In genomic region chr16:30457743-30458560, GRCh38 we compare ENCODE assay signal across 19 cellular contexts. TPM values are rescaled to one million over a fixed set of nuclear protein-coding genes. Genes with fewer than 3 reads are reported as not detected.
A peak's percentile ranks its signal among the peaks of the same experiment; 100 is the strongest.
DNase-seq lines count a peak whose midpoint lies in the region; ATAC-seq and TF ChIP-seq lines count a peak whose summit lies in the region.
"Had no signal": no experiment of that assay in that cellular context is flagged by ENCODE, and none has a peak within 500 bp of the region (broad histone marks: within the 10 kb centered on the region; RNA-seq: fewer than 3 reads in every experiment).

No MANE protein-coding gene starts in this region.

- H3K9me3 Mint-ChIP-seq in T-helper 1 cell treated with Interleukin-12 subunit alpha and Interleukin-12 subunit beta and Interleukin-4 antibody, amounts not matched to agents 30 μg/mL and 1 μg/mL, for 36 hours, result no peaks in the 10 kb centered on the region
- H3K9me3 Mint-ChIP-seq in activated B cell treated with CpG ODN at 0.5 μM for 24 hours (no peaks in the 10 kb centered on the region), naive B cell (no peaks in the 10 kb centered on the region), H9 (no peaks in the 10 kb centered on the region)
- H3K9me3 Mint-ChIP-seq: neural crest cell, type B pancreatic cell had no signal

- H3K27me3 ChIP-seq in brain microvascular endothelial cell (replicated peaks) (no peaks in the 10 kb centered on the region), H9 (ENCODE audit: insufficient read depth, low read length) (no peaks in the 10 kb centered on the region)
- H3K27me3 ChIP-seq: MG63, right atrium auricular region had no signal

- no CpG with 5 or more reads among the region's 16 CpGs for WGBS in H9 (ENCODE audit: extremely low coverage, insufficient read length, low lambda C conversion rate)

- H3K4me1 ChIP-seq in H9 (ENCODE audit: insufficient read depth, low read length), result no peaks in the 10 kb centered on the region
- H3K4me1 ChIP-seq: right atrium auricular region had no signal

- ATAC-seq in activated B cell treated with CpG ODN at 0.5 μM for 24 hours (ENCODE audit: low read depth), result no peak
- ATAC-seq in naive B cell (ENCODE audit: low read depth in 2 of 2), result no peak

- peaks cover 5% of the 10 kb centered on the region for H3K36me3 Mint-ChIP-seq in T-helper 1 cell treated with Interleukin-12 subunit alpha and Interleukin-12 subunit beta and Interleukin-4 antibody, amounts not matched to agents 30 μg/mL and 1 μg/mL, for 36 hours (ENCODE audit: low read depth)
- H3K36me3 Mint-ChIP-seq in activated B cell treated with CpG ODN at 0.5 μM for 24 hours (ENCODE audit: low read depth) (no peaks in the 10 kb centered on the region), naive B cell (no peaks in the 10 kb centered on the region), H9 (ENCODE audit: insufficient read depth in 1 of 3, low read depth in 3 of 3) (no peaks in the 10 kb centered on the region)
- H3K36me3 Mint-ChIP-seq: type B pancreatic cell had no signal

- H3K56ac ChIP-seq in H9 (ENCODE audit: insufficient read length, low read depth, low read length), result no peak overlapping the region

- no peak overlapping the region for H3T11ph ChIP-seq in H9 (ENCODE audit: low read length)

- CTCF ChIA-PET in activated B cell treated with CpG ODN at 0.5 μM for 24 hours (lab: Charles Lee), result interaction anchor here (1.2 to 2.6 kb wide), 8 partner anchors 8 to 77 kb away, joined by 3 to 15 read pairs (median 8); partner anchors contain the start of genes DCTPP1, ITGAL, SEPHS2 and ZNF747

- H3K4ac ChIP-seq in H9 (ENCODE audit: low read depth, low read length), result no peak overlapping the region

- H3K27ac ChIP-seq in brain microvascular endothelial cell (no peak overlapping the region), H9 (ENCODE audit: insufficient read length, low read depth, low read length) (no peak overlapping the region)
- H3K27ac ChIP-seq: right atrium auricular region had no signal

- H3K79me1 ChIP-seq in H9 (ENCODE audit: insufficient read depth, low read depth, low read length, poor library complexity, severe bottlenecking), result no peaks in the 10 kb centered on the region

- no peak overlapping the region for H3K23ac ChIP-seq in H9 (ENCODE audit: insufficient read length, low read depth, low read length)

- TF ChIP-seq CTCF in GM12865 (IDR thresholded peaks at IDR 0.05; ENCODE audit: insufficient read depth, low read depth, low read length, missing control alignments) (no peak), activated B cell treated with CpG ODN at 0.5 μM for 24 hours (IDR thresholded peaks at IDR 0.05) (no peak), brain microvascular endothelial cell (IDR thresholded peaks at IDR 0.05; ENCODE audit: low read depth, low read length, missing control alignments) (no peak), H9 (conservative IDR thresholded peaks at IDR 0.05) (no peak)

- intact Hi-C loops in activated B cell treated with CpG ODN at 0.5 μM for 24 hours (cut with micrococcal nuclease), result loop anchor here (1.0 to 5.0 kb wide), 2 partner anchors 14 to 234 kb away; partner anchors contain the start of gene ITGAL

- H4K91ac ChIP-seq in H9 (ENCODE audit: insufficient read length, low read depth, low read length), result no peak overlapping the region

- no peak overlapping the region for H4K8ac ChIP-seq in H9 (replicated peaks; ENCODE audit: insufficient read length, low read depth, low read length)

- H3K14ac ChIP-seq in H9 (ENCODE audit: insufficient read depth, low read length), result no peak overlapping the region

- H2BK20ac ChIP-seq in H9 (ENCODE audit: low read depth, low read length, poor library complexity, severe bottlenecking), result no peak overlapping the region

- H3K4me1 Mint-ChIP-seq in T-helper 1 cell treated with Interleukin-12 subunit alpha and Interleukin-12 subunit beta and Interleukin-4 antibody, amounts not matched to agents 30 μg/mL and 1 μg/mL, for 36 hours (ENCODE audit: low read depth), result peaks cover 59% of the 10 kb centered on the region
- H3K4me1 Mint-ChIP-seq in activated B cell treated with CpG ODN at 0.5 μM for 24 hours (peaks cover 69% of the 10 kb centered on the region), naive B cell (peaks cover 8 to 49% (median 37%) of the 10 kb centered on the region in 3 donors), H9 (peaks cover 0 to 6% of the 10 kb centered on the region in 2 experiments; a peak in 1 of 4 replicates)
- H3K4me1 Mint-ChIP-seq: neural crest cell had no signal

- H4K5ac ChIP-seq in H9 (ENCODE audit: insufficient read length, low read depth, low read length), result no peak overlapping the region

- peak overlapping the region; percentile 66 for H3K4me3 Mint-ChIP-seq in T-helper 1 cell treated with Interleukin-12 subunit alpha and Interleukin-12 subunit beta and Interleukin-4 antibody, amounts not matched to agents 30 μg/mL and 1 μg/mL, for 36 hours
- H3K4me3 Mint-ChIP-seq in activated B cell treated with CpG ODN at 0.5 μM for 24 hours (peak overlapping the region; percentile 66), naive B cell (peak overlapping the region in 4 of 8 donors; percentile 6 to 72 (median 53)), H9 (no peak overlapping the region)
- H3K4me3 Mint-ChIP-seq: neural crest cell, type B pancreatic cell had no signal

- H2BK12ac ChIP-seq in H9 (ENCODE audit: insufficient read length, low read depth, low read length), result no peak overlapping the region

- no peak overlapping the region for H2BK120ac ChIP-seq in H9 (ENCODE audit: low read depth, low read length, poor library complexity, severe bottlenecking)

- H2BK15ac ChIP-seq in H9 (ENCODE audit: low read depth, low read length), result no peak overlapping the region

- no peaks in the 10 kb centered on the region for H3K36me3 ChIP-seq in brain microvascular endothelial cell (replicated peaks)
- H3K36me3 ChIP-seq: MG63, right atrium auricular region had no signal

- in situ Hi-C loops in brain microvascular endothelial cell (cut with HindIII; ENCODE audit: low pct_ligation_motif_present, low sequenced_read_pairs), result no loop called here

- DNase-seq in T-helper 1 cell (no peak), GM12865 (ENCODE audit: low read depth) (peak; percentile 45), activated B cell treated with CpG ODN at 0.5 μM for 24 hours (no peak), naive B cell (no peak), occipital lobe (lab: John Stamatoyannopoulos, UW) (no peak), brain microvascular endothelial cell (no peak), H9 (no peak)
- DNase-seq: 8988T, cortex of kidney, EL, NCI-H526 had no signal

- no peak overlapping the region for H3K9ac ChIP-seq in H9 (ENCODE audit: extremely low read depth, insufficient read length, low read length)

- H3K23me2 ChIP-seq in H9 (ENCODE audit: insufficient read length, low read depth, low read length, poor library complexity, severe bottlenecking), result peaks cover 2% of the 10 kb centered on the region

- H3K27me3 Mint-ChIP-seq in T-helper 1 cell treated with Interleukin-12 subunit alpha and Interleukin-12 subunit beta and Interleukin-4 antibody, amounts not matched to agents 30 μg/mL and 1 μg/mL, for 36 hours (ENCODE audit: low read depth), result no peaks in the 10 kb centered on the region
- H3K27me3 Mint-ChIP-seq in activated B cell treated with CpG ODN at 0.5 μM for 24 hours (no peaks in the 10 kb centered on the region), naive B cell (no peaks in the 10 kb centered on the region), H9 (ENCODE audit: low read depth) (peaks cover 6% of the 10 kb centered on the region)
- H3K27me3 Mint-ChIP-seq: type B pancreatic cell had no signal

- no peak overlapping the region for H2AK5ac ChIP-seq in H9 (ENCODE audit: insufficient read length, low read length)

- no peak overlapping the region for H2AFZ ChIP-seq in H9 (ENCODE audit: low read length)

- H3K4me3 ChIP-seq in GM12865 (ENCODE audit: low read depth, low read length) (peak overlapping the region; percentile 42), brain microvascular endothelial cell (ENCODE audit: low read depth, low read length) (no peak overlapping the region)
- H3K4me3 ChIP-seq: MG63, right atrium auricular region had no signal

- H4K20me1 ChIP-seq in H9 (ENCODE audit: control insufficient read depth, insufficient read depth, insufficient read length), result no peaks in the 10 kb centered on the region

- POLR2A ChIA-PET in activated B cell treated with CpG ODN at 0.5 μM for 24 hours (lab: Charles Lee), result interaction anchor here (0.5 to 10.5 kb wide), 26 partner anchors 8 to 237 kb away, joined by 3 to 421 read pairs (median 6); partner anchors contain the start of genes DCTPP1, FBRS, ITGAL and SEPHS2

- H3K79me2 ChIP-seq in H9 (ENCODE audit: insufficient read depth, low read length), result no peaks in the 10 kb centered on the region

- H2BK5ac ChIP-seq in H9 (ENCODE audit: insufficient read length, low read length), result no peak overlapping the region

- H3K9me3 ChIP-seq in H9 (ENCODE audit: control insufficient read depth, low read depth, low read length), result no peaks in the 10 kb centered on the region
- H3K9me3 ChIP-seq: MG63, right atrium auricular region had no signal

- peak overlapping the region; percentile 96 for H3K27ac Mint-ChIP-seq in T-helper 1 cell treated with Interleukin-12 subunit alpha and Interleukin-12 subunit beta and Interleukin-4 antibody, amounts not matched to agents 30 μg/mL and 1 μg/mL, for 36 hours
- H3K27ac Mint-ChIP-seq in activated B cell treated with CpG ODN at 0.5 μM for 24 hours (peak overlapping the region; percentile 96), naive B cell (peak overlapping the region in 4 of 6 donors; percentile 81 to 93 (median 82)), H9 (no peak overlapping the region)
- H3K27ac Mint-ChIP-seq: type B pancreatic cell had no signal

- H3K4me2 ChIP-seq in H9 (ENCODE audit: insufficient read depth, insufficient read length, low read length), result no peak overlapping the region

- H3K18ac ChIP-seq in H9 (ENCODE audit: insufficient read length, low read depth, low read length), result no peak overlapping the region

RNA-seq across cellular contexts. Expression of gene SEPHS2, which starts 12.3 kb away (rescaled TPM):
- total RNA-seq in activated B cell treated with CpG ODN at 0.5 μM for 24 hours, result 79.1 and 80.0 TPM in 2 replicates
- polyA plus RNA-seq in naive B cell (ENCODE audit: low read depth in 6 of 6), result 10 to 100 TPM; 45.7 to 86.2 (median 73.6) TPM
- total RNA-seq in occipital lobe, result 12.3 TPM
- 52.6 and 54.1 TPM in 2 replicates for total RNA-seq in H9 (2021)

RNA-seq across cellular contexts. Expression of gene ITGAL, which starts 14.6 kb away (rescaled TPM):
- total RNA-seq in activated B cell treated with CpG ODN at 0.5 μM for 24 hours (216 and 240 TPM in 2 replicates), occipital lobe (1.1 TPM), H9 (2021) (not detected in 2 replicates)
- 10 to 100 TPM; 21.3 to 36.8 (median 25.6) TPM for polyA plus RNA-seq in naive B cell (ENCODE audit: low read depth in 6 of 6)
- total RNA-seq: H1, HT1080, lung microvascular endothelial cell, neural crest cell had no signal
- polyA plus RNA-seq: H1 had no signal

RNA-seq across cellular contexts. Expression of gene DCTPP1, which starts 28.1 kb away (rescaled TPM):
- total RNA-seq in activated B cell treated with CpG ODN at 0.5 μM for 24 hours (66.7 and 81.5 TPM in 2 replicates), occipital lobe (29.8 TPM), H9 (2021) (78.1 and 78.3 TPM in 2 replicates)
- 100 to 1,000 TPM; 101 to 145 (median 123) TPM for polyA plus RNA-seq in naive B cell (ENCODE audit: low read depth in 6 of 6)

RNA-seq across cellular contexts. Expression of gene ZNF771, which starts 50.5 kb away (rescaled TPM):
- total RNA-seq in activated B cell treated with CpG ODN at 0.5 μM for 24 hours (4.4 and 5.2 TPM in 2 replicates), occipital lobe (6.9 TPM), H9 (2021) (9.7 and 10.5 TPM in 2 replicates)
- polyA plus RNA-seq in naive B cell (ENCODE audit: low read depth in 6 of 6), result 1 to 10 TPM in 5 of 6 donors, not detected in 1; 1.7 to 5.0 (median 2.3) TPM

Comparison
In these comparisons a context has a peak if more than half of its experiments do, and no peak if none do; other contexts are left out.
1. H3K27ac Mint-ChIP-seq: peak in T-helper 1 cell treated with Interleukin-12 subunit alpha and Interleukin-12 subunit beta and Interleukin-4 antibody, amounts not matched to agents 30 μg/mL and 1 μg/mL, for 36 hours (single experiment), activated B cell treated with CpG ODN at 0.5 μM for 24 hours (single experiment) and naive B cell (4 of 6); none in H9 (0 of 3).
2. H3K4me3 Mint-ChIP-seq: peak in T-helper 1 cell treated with Interleukin-12 subunit alpha and Interleukin-12 subunit beta and Interleukin-4 antibody, amounts not matched to agents 30 μg/mL and 1 μg/mL, for 36 hours (single experiment) and activated B cell treated with CpG ODN at 0.5 μM for 24 hours (single experiment); none in H9 (0 of 2).
3. RNA of gene ITGAL, which starts 14.6 kb away (total RNA-seq): 216 to 240 TPM in activated B cell treated with CpG ODN at 0.5 μM for 24 hours; 1.1 TPM in occipital lobe (single experiment) and not detected in H9; every median in the first group is over 100 times any median in the second.